Comparison of ENCODE assay signal across 12 cellular contexts in the genomic region with DNA sequence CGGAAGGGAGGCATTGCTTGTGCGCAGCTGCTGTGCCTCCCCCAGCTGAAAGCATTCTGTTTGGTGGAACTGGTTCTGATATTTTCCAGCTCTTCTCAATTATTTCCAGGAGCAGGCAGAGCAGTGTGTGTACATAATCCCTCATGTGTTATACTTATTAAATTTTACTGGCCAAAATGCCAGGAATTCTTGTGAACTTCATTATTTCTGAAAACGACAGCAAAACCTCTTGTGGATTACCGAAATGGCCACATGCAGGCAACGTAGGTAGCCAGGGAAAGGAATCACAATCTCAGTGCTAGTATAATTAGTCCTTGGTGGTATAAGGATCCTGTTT.
DNase-seq lines count a peak whose midpoint lies in the region; ATAC-seq and TF ChIP-seq lines count a peak whose summit lies in the region.
"Had no signal": no experiment of that assay in that cellular context is flagged by ENCODE, and none has a peak within 500 bp of the region (broad histone marks: within the 10 kb centered on the region; RNA-seq: fewer than 3 reads in every experiment).

No MANE protein-coding gene starts in this region.

- 92 to 94% methylated on average over 5 of the region's 5 CpGs for WGBS in aorta, 2 donors

- peaks cover 26% of the 10 kb centered on the region for H3K36me3 Mint-ChIP-seq in activated naive CD4-positive, alpha-beta T cell treated with anti-CD3 and anti-CD28 coated beads, Interleukin-2, amount 50 U/mL, for 24 hours
- peaks cover 41% of the 10 kb centered on the region for H3K36me3 Mint-ChIP-seq in activated naive CD8-positive, alpha-beta T cell treated with anti-CD3 and anti-CD28 coated beads for 36 hours
- peaks cover 20% of the 10 kb centered on the region for H3K36me3 Mint-ChIP-seq in mesothelial cell of epicardium

- peak overlapping the region; percentile 78 for H3K27ac Mint-ChIP-seq in activated naive CD4-positive, alpha-beta T cell treated with anti-CD3 and anti-CD28 coated beads, Interleukin-2, amount 50 U/mL, for 24 hours
- peak overlapping the region; percentile 84 for H3K27ac Mint-ChIP-seq in activated naive CD8-positive, alpha-beta T cell treated with anti-CD3 and anti-CD28 coated beads for 36 hours
- H3K27ac Mint-ChIP-seq in mesothelial cell of epicardium: peak overlapping the region; percentile 92

- H3K27me3 Mint-ChIP-seq in activated naive CD4-positive, alpha-beta T cell treated with anti-CD3 and anti-CD28 coated beads, Interleukin-2, amount 50 U/mL, for 24 hours: no peaks in the 10 kb centered on the region
- no peaks in the 10 kb centered on the region for H3K27me3 Mint-ChIP-seq in activated naive CD8-positive, alpha-beta T cell treated with anti-CD3 and anti-CD28 coated beads for 36 hours
- H3K27me3 Mint-ChIP-seq in mesothelial cell of epicardium (ENCODE audit: low read depth): no peaks in the 10 kb centered on the region

- no peak for TF ChIP-seq CTCF in mesothelial cell of epicardium (IDR thresholded peaks at IDR 0.05; ENCODE audit: unreplicated experiment)
- TF ChIP-seq CTCF in upper lobe of right lung (IDR thresholded peaks at IDR 0.05): no peak

- intact Hi-C loops in upper lobe of right lung (cut with DNase I) (no loop called here), aorta (cut with DNase I) (no loop called here)

- H3K4me1 Mint-ChIP-seq in activated naive CD4-positive, alpha-beta T cell treated with anti-CD3 and anti-CD28 coated beads, Interleukin-2, amount 50 U/mL, for 24 hours: peaks cover 64% of the 10 kb centered on the region
- peaks cover 32% of the 10 kb centered on the region for H3K4me1 Mint-ChIP-seq in activated naive CD8-positive, alpha-beta T cell treated with anti-CD3 and anti-CD28 coated beads for 36 hours
- peaks cover 29% of the 10 kb centered on the region for H3K4me1 Mint-ChIP-seq in mesothelial cell of epicardium

- DNase-seq in activated naive CD4-positive, alpha-beta T cell treated with anti-CD3 and anti-CD28 coated beads, Interleukin-2, amount 50 U/mL, for 16 hours: no peak
- DNase-seq in activated naive CD8-positive, alpha-beta T cell treated with anti-CD3 and anti-CD28 coated beads for 36 hours: no peak
- DNase-seq in mesothelial cell of epicardium (ENCODE audit: low spot score in 2 of 2, unreplicated experiment in 2 of 2) (no peak), upper lobe of right lung (no peak), aorta (no peak), SKM-1 treated with dmso at 0.1 percent for 144 hours (lab: John Stamatoyannopoulos, UW; ENCODE audit: unreplicated experiment) (no peak)
- DNase-seq: DMS79 treated with DMSO at 0.1 percent for 48 hours, heart right ventricle, left ventricle myocardium inferior, ovary had no signal

- no peaks in the 10 kb centered on the region for H3K9me3 Mint-ChIP-seq in activated naive CD4-positive, alpha-beta T cell treated with anti-CD3 and anti-CD28 coated beads, Interleukin-2, amount 50 U/mL, for 24 hours
- peaks cover 5% of the 10 kb centered on the region for H3K9me3 Mint-ChIP-seq in activated naive CD8-positive, alpha-beta T cell treated with anti-CD3 and anti-CD28 coated beads for 36 hours
- H3K9me3 Mint-ChIP-seq in mesothelial cell of epicardium: no peaks in the 10 kb centered on the region

- H3K4me3 Mint-ChIP-seq in activated naive CD4-positive, alpha-beta T cell treated with anti-CD3 and anti-CD28 coated beads, Interleukin-2, amount 50 U/mL, for 24 hours: peak overlapping the region; percentile 65
- peak overlapping the region; percentile 59 for H3K4me3 Mint-ChIP-seq in activated naive CD8-positive, alpha-beta T cell treated with anti-CD3 and anti-CD28 coated beads for 36 hours
- peak overlapping the region; percentile 27 for H3K4me3 Mint-ChIP-seq in mesothelial cell of epicardium

- H3K9me3 ChIP-seq in upper lobe of right lung: no peaks in the 10 kb centered on the region
- no peaks in the 10 kb centered on the region for H3K9me3 ChIP-seq in aorta (ENCODE audit: control insufficient read depth, low read length)
- H3K9me3 ChIP-seq: heart right ventricle, left ventricle myocardium inferior, ovary had no signal

- H3K36me3 ChIP-seq in upper lobe of right lung (peaks cover 14% of the 10 kb centered on the region), aorta (ENCODE audit: control insufficient read depth in 1 of 2, insufficient read depth in 2 of 2, low read length in 1 of 2) (no peaks in the 10 kb centered on the region)
- H3K36me3 ChIP-seq: ovary had no signal

- peak overlapping the region; percentile 75 for H3K27ac ChIP-seq in upper lobe of right lung
- H3K27ac ChIP-seq in aorta (ENCODE audit: low read depth in 1 of 2, low read length in 2 of 2): no peak overlapping the region
- H3K27ac ChIP-seq: heart right ventricle, left ventricle myocardium inferior, ovary had no signal

- H3K4me3 ChIP-seq in upper lobe of right lung (no peak overlapping the region), aorta (ENCODE audit: low read length in 2 of 2) (no peak overlapping the region)
- H3K4me3 ChIP-seq: heart right ventricle, left ventricle myocardium inferior, ovary had no signal

- H3K4me1 ChIP-seq in upper lobe of right lung (peaks cover 6% of the 10 kb centered on the region), aorta (ENCODE audit: control insufficient read depth in 1 of 2, insufficient read depth in 2 of 2, low read length in 2 of 2) (no peaks in the 10 kb centered on the region)
- H3K4me1 ChIP-seq: left ventricle myocardium inferior had no signal

- no peaks in the 10 kb centered on the region for H3K27me3 ChIP-seq in upper lobe of right lung
- no peaks in the 10 kb centered on the region for H3K27me3 ChIP-seq in aorta (ENCODE audit: control insufficient read depth in 1 of 2, insufficient read depth in 2 of 2, low read length in 1 of 2)
- H3K27me3 ChIP-seq: heart right ventricle, ovary had no signal

- ATAC-seq in upper lobe of right lung (no peak), aorta (ENCODE audit: low FRiP score) (no peak), GM19351 (IDR thresholded peaks at IDR 0.05; ENCODE audit: unreplicated experiment) (no peak)
- ATAC-seq: heart right ventricle had no signal
